18 cellular contexts compared by ENCODE assay signal in the genomic region with DNA sequence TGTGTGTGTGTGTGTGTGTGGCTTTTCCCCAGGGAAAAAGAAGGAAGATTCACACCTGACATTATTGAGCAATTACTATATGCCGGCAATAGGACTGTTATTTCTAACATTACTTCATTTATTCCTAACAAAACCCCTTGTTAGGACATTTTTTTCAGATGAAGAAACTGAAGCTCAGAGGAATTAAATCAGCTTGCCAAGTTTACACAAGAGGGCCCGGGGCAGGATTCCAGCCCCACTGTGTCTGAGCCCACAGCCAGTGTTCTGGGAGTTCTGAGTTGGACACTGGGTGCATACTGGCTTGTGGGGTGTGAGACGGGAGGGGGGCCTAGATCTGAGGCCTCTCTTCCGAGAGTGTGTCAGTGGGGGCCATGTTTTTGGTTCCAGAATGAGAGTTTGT. TPM values are rescaled to one million over a fixed set of nuclear protein-coding genes. Genes with fewer than 3 reads are reported as not detected.
DNase-seq lines count a peak whose midpoint lies in the region; ATAC-seq and TF ChIP-seq lines count a peak whose summit lies in the region.
"Had no signal": no experiment of that assay in that cellular context is flagged by ENCODE, and none has a peak within 500 bp of the region (broad histone marks: within the 10 kb centered on the region; RNA-seq: fewer than 3 reads in every experiment).

No MANE protein-coding gene starts in this region.

- H3K27ac Mint-ChIP-seq in HFFc6 = no peak overlapping the region
- H3K27ac Mint-ChIP-seq in activated T-cell treated with anti-CD3 and anti-CD28 coated beads, Interleukin-2, amount 50 U/mL, for 72 hours = no peak overlapping the region
- H3K27ac Mint-ChIP-seq: CD4-positive, alpha-beta T cell; stimulated activated memory B cell treated with anti-CD40 and anti-IgM and Interleukin-4, amounts not matched to agents 10 μg/mL and 1 μg/mL and 100 μg/mL, for 72 hours had no signal

- peak overlapping the region; percentile 32 for H3K27ac ChIP-seq in suprapubic skin
- H3K27ac ChIP-seq: lower lobe of right lung, uterus had no signal

- ATAC-seq in left colon (no peak), GM19351 (IDR thresholded peaks at IDR 0.05; ENCODE audit: unreplicated experiment) (no peak)
- ATAC-seq in activated T-cell treated with anti-CD3 and anti-CD28 coated beads, Interleukin-2, amount 50 U/mL, for 72 hours (replicated peaks in 1 of 2) = no peak
- ATAC-seq: activated naive CD4-positive, alpha-beta T cell treated with anti-CD3 and anti-CD28 coated beads, Interleukin-2, amount 50 U/mL, for 72 hours; GM12878; stimulated activated memory B cell treated with anti-CD40 and anti-IgM and Interleukin-4, amounts not matched to agents 10 μg/mL and 1 μg/mL and 100 μg/mL, for 72 hours had no signal

- intact Hi-C loops in left colon (cut with DNase I, micrococcal nuclease) = no loop called here

- H3K4me3 ChIP-seq in choroid plexus epithelial cell (ENCODE audit: low read depth, low read length) = no peak overlapping the region
- H3K4me3 ChIP-seq in suprapubic skin = no peak overlapping the region
- H3K4me3 ChIP-seq: GM12878, lower lobe of right lung, uterus had no signal

- H3K4me1 ChIP-seq in suprapubic skin = peaks cover 31% of the 10 kb centered on the region
- H3K4me1 ChIP-seq: uterus had no signal

- 44% methylated on average over 4 of the region's 4 CpGs for WGBS in suprapubic skin

- no peak for TF ChIP-seq EP300 in suprapubic skin (IDR thresholded peaks at IDR 0.05)

- DNase-seq in HFFc6 (peak; percentile 11), choroid plexus epithelial cell (ENCODE audit: low read depth) (peak; percentile 90), left colon (peak; percentile 36 to 49), suprapubic skin (ENCODE audit: low spot score in 2 of 2) (peak in 1 of 2 donors; percentile 82), NCI-H510A treated with DMSO at 0.1 percent for 48 hours (lab: John Stamatoyannopoulos, UW) (no peak)
- no peak for DNase-seq in activated T-cell treated with anti-CD3 and anti-CD28 coated beads, Interleukin-2, amount 50 U/mL, for 72 hours
- DNase-seq: activated CD4-positive, alpha-beta T cell treated with anti-CD3 and anti-CD28 coated beads for 1 hour; CD4-positive, alpha-beta T cell; HCEC 1CT; lower lobe of right lung; NCI-H1048; NCI-H2171 had no signal

- no peaks in the 10 kb centered on the region for H3K36me3 Mint-ChIP-seq in HFFc6 (ENCODE audit: low read depth)
- no peaks in the 10 kb centered on the region for H3K36me3 Mint-ChIP-seq in activated T-cell treated with anti-CD3 and anti-CD28 coated beads, Interleukin-2, amount 50 U/mL, for 72 hours (ENCODE audit: insufficient read depth in 2 of 2)
- H3K36me3 Mint-ChIP-seq: activated naive CD4-positive, alpha-beta T cell treated with anti-CD3 and anti-CD28 coated beads, Interleukin-2, amount 50 U/mL, for 72 hours; stimulated activated memory B cell treated with anti-CD40 and anti-IgM and Interleukin-4, amounts not matched to agents 10 μg/mL and 1 μg/mL and 100 μg/mL, for 72 hours had no signal

- H3K9me3 Mint-ChIP-seq in HFFc6 = no peaks in the 10 kb centered on the region
- H3K9me3 Mint-ChIP-seq in activated T-cell treated with anti-CD3 and anti-CD28 coated beads, Interleukin-2, amount 50 U/mL, for 72 hours = no peaks in the 10 kb centered on the region
- H3K9me3 Mint-ChIP-seq: activated naive CD4-positive, alpha-beta T cell treated with anti-CD3 and anti-CD28 coated beads, Interleukin-2, amount 50 U/mL, for 72 hours; CD4-positive, alpha-beta T cell; stimulated activated memory B cell treated with anti-CD40 and anti-IgM and Interleukin-4, amounts not matched to agents 10 μg/mL and 1 μg/mL and 100 μg/mL, for 72 hours had no signal

- H3K27me3 Mint-ChIP-seq in HFFc6 (ENCODE audit: insufficient read depth) = peaks cover 44% of the 10 kb centered on the region
- no peaks in the 10 kb centered on the region for H3K27me3 Mint-ChIP-seq in activated T-cell treated with anti-CD3 and anti-CD28 coated beads, Interleukin-2, amount 50 U/mL, for 72 hours (ENCODE audit: low read depth)
- H3K27me3 Mint-ChIP-seq: CD4-positive, alpha-beta T cell had no signal

- no peaks in the 10 kb centered on the region for H3K36me3 ChIP-seq in suprapubic skin
- H3K36me3 ChIP-seq: lower lobe of right lung, uterus had no signal

- peaks cover 22% of the 10 kb centered on the region for H3K4me1 Mint-ChIP-seq in HFFc6 (ENCODE audit: low read depth)
- H3K4me1 Mint-ChIP-seq in activated T-cell treated with anti-CD3 and anti-CD28 coated beads, Interleukin-2, amount 50 U/mL, for 72 hours (ENCODE audit: low read depth) = no peaks in the 10 kb centered on the region
- H3K4me1 Mint-ChIP-seq: stimulated activated memory B cell treated with anti-CD40 and anti-IgM and Interleukin-4, amounts not matched to agents 10 μg/mL and 1 μg/mL and 100 μg/mL, for 72 hours had no signal

- TF ChIP-seq POLR2A in suprapubic skin (IDR thresholded peaks at IDR 0.05) = no peak

- no peak for TF ChIP-seq CTCF in HFFc6 (IDR thresholded peaks at IDR 0.05)
- TF ChIP-seq CTCF in choroid plexus epithelial cell (conservative IDR thresholded peaks at IDR 0.05; ENCODE audit: low read depth, low read length) = no peak
- TF ChIP-seq CTCF in suprapubic skin (IDR thresholded peaks at IDR 0.05) = no peak

- no peaks in the 10 kb centered on the region for H3K9me3 ChIP-seq in suprapubic skin
- H3K9me3 ChIP-seq: lower lobe of right lung, uterus had no signal

- no peaks in the 10 kb centered on the region for H3K27me3 ChIP-seq in suprapubic skin
- H3K27me3 ChIP-seq: uterus had no signal

- H3K4me3 Mint-ChIP-seq in HFFc6 = no peak overlapping the region
- no peak overlapping the region for H3K4me3 Mint-ChIP-seq in activated T-cell treated with anti-CD3 and anti-CD28 coated beads, Interleukin-2, amount 50 U/mL, for 72 hours
- H3K4me3 Mint-ChIP-seq: CD4-positive, alpha-beta T cell; stimulated activated memory B cell treated with anti-CD40 and anti-IgM and Interleukin-4, amounts not matched to agents 10 μg/mL and 1 μg/mL and 100 μg/mL, for 72 hours had no signal

RNA-seq across cellular contexts. Expression of gene TOGARAM2, which starts 9.9 kb away (rescaled TPM):
- total RNA-seq in HFFc6 (2021; fragmentation: NEBNext Ultra II Directional; extraction: Animal tissue kit (Norgen Biotek cat#: 25700)) = not detected
- total RNA-seq in left colon (under 1 TPM; 0.17 to 0.64 TPM), suprapubic skin (1 to 10 TPM in 2 of 4 donors, under 1 TPM in 2; 0.08 to 4.9 (median 1.4) TPM)
- 1 to 10 TPM; 4.0 to 4.3 TPM for total RNA-seq in activated T-cell treated with anti-CD3 and anti-CD28 coated beads, Interleukin-2, amount 50 U/mL, for 72 hours
- total RNA-seq: endothelial cell of umbilical vein had no signal

Comparison
In these comparisons a context has a peak if more than half of its experiments do, and no peak if none do; other contexts are left out.
1. DNase-seq: peak in HFFc6 (single experiment), choroid plexus epithelial cell (single experiment) and left colon (2 of 2); none in activated T-cell treated with anti-CD3 and anti-CD28 coated beads, Interleukin-2, amount 50 U/mL, for 72 hours (0 of 2) and NCI-H510A treated with DMSO at 0.1 percent for 48 hours (single experiment).